Comparison of ENCODE assay signal across 9 cellular contexts in genomic region chr3:9778102-9778501, GRCh38. TPM values are rescaled to one million over a fixed set of nuclear protein-coding genes. Genes with fewer than 3 reads are reported as not detected.
DNase-seq lines count a peak whose midpoint lies in the region; ATAC-seq and TF ChIP-seq lines count a peak whose summit lies in the region.
"Had no signal": no experiment of that assay in that cellular context is flagged by ENCODE, and none has a peak within 500 bp of the region (broad histone marks: within the 10 kb centered on the region; RNA-seq: fewer than 3 reads in every experiment).

No MANE protein-coding gene starts in this region.

- H3K27ac ChIP-seq in PC-9: no peak overlapping the region

- intact Hi-C loops in PC-9 (cut with micrococcal nuclease; ENCODE audit: unreplicated experiment): no loop called here

- H2AFZ ChIP-seq in PC-9: no peak overlapping the region

- H3K27me3 ChIP-seq in PC-9 (ENCODE audit: insufficient read depth, low read depth): no peaks in the 10 kb centered on the region

- POLR2A ChIA-PET in PC-9 (lab: Charles Lee; ENCODE audit: unreplicated experiment): no interaction called here

- no peaks in the 10 kb centered on the region; the same call in 1 of the 2 replicates for H4K20me1 ChIP-seq in PC-9 (ENCODE audit: insufficient read depth)

- no TSS peak for BruUV-seq in PC-9 (replicated peaks; lab: Mats Ljungman, UMichigan)

- DNase-seq in AG10803 (ENCODE audit: low read depth) (peak; percentile 76), M059J (ENCODE audit: low read depth) (peak; percentile 40), omental fat pad (ENCODE audit: low spot score) (no peak), PC-9 (no peak), COR-L47 (lab: John Stamatoyannopoulos, UW) (no peak)
- peak; percentile 37 for DNase-seq in activated naive CD8-positive, alpha-beta T cell treated with anti-CD3 and anti-CD28 coated beads, Interleukin-2, amount 50 U/mL, for 16 hours (ENCODE audit: low read depth, low spot score)
- DNase-seq: NCI-H526 had no signal

- H3F3A ChIP-seq in PC-9 (ENCODE audit: insufficient read depth, low read depth): 0 out of 2 replicates have a peak, but pooled peaks cover 3% of the 10 kb centered on the region

- CTCF ChIA-PET in PC-9 (lab: Charles Lee): no interaction called here

- H3K9me2 ChIP-seq in PC-9 (ENCODE audit: insufficient read depth): no peaks in the 10 kb centered on the region

- H3K9me3 ChIP-seq in PC-9 (ENCODE audit: insufficient read depth, low read depth): no peaks in the 10 kb centered on the region

- peak; percentile 86 for ATAC-seq in omental fat pad (ENCODE audit: low FRiP score)
- ATAC-seq in GM18873 (IDR thresholded peaks at IDR 0.05; ENCODE audit: low FRiP score, unreplicated experiment): no peak
- no peak for ATAC-seq in GM18861 (IDR thresholded peaks at IDR 0.05; ENCODE audit: unreplicated experiment)

- H3K4me3 ChIP-seq in AG10803 (ENCODE audit: low read length) (no peak overlapping the region), PC-9 (no peak overlapping the region)

- H3K4me1 ChIP-seq in PC-9 (replicated peaks; ENCODE audit: insufficient read depth): no peaks in the 10 kb centered on the region

- H3K4me2 ChIP-seq in PC-9: no peak overlapping the region

- no peaks in the 10 kb centered on the region for H3K79me2 ChIP-seq in PC-9 (ENCODE audit: low read depth)

- H3K36me3 ChIP-seq in PC-9 (ENCODE audit: low read depth): no peaks in the 10 kb centered on the region

- TF ChIP-seq CTCF in AG10803 (conservative IDR thresholded peaks at IDR 0.05; ENCODE audit: low read length): no peak
- TF ChIP-seq CTCF in omental fat pad (IDR thresholded peaks at IDR 0.05): no peak
- TF ChIP-seq CTCF in PC-9 (conservative IDR thresholded peaks at IDR 0.05): no peak

RNA-seq across cellular contexts. Expression of gene CAMK1, which starts 8.4 kb away (rescaled TPM):
- 6.4 and 10.6 TPM in 2 replicates for total RNA-seq in M059J (2014; rRNA removed; shearing (Covaris generic))
- 100 to 1,000 TPM in 1 of 4 donors, 10 to 100 TPM in 3; 50.9 to 180 (median 77.6) TPM for total RNA-seq in omental fat pad
- 2.0 and 3.1 TPM in 2 replicates for total RNA-seq in PC-9 (2021)

RNA-seq across cellular contexts. Expression of gene TADA3, which starts 14.2 kb away (rescaled TPM):
- total RNA-seq in M059J (2014; rRNA removed; shearing (Covaris generic)): 53.6 and 60.2 TPM in 2 replicates
- total RNA-seq in omental fat pad (10 to 100 TPM; 45.0 to 61.1 (median 52.2) TPM), PC-9 (2021) (72.4 and 99.1 TPM in 2 replicates)

RNA-seq across cellular contexts. Expression of gene ARPC4, which starts 14.8 kb away (rescaled TPM):
- total RNA-seq in M059J (2014; rRNA removed; shearing (Covaris generic)): 155 and 190 TPM in 2 replicates
- total RNA-seq in omental fat pad (100 to 1,000 TPM in 3 of 4 donors, 10 to 100 TPM in 1; 99.0 to 141 (median 122) TPM), PC-9 (2021) (114 and 127 TPM in 2 replicates)

RNA-seq across cellular contexts. Expression of gene OGG1, which starts 28.4 kb away (rescaled TPM):
- 9.6 and 10.4 TPM in 2 replicates for total RNA-seq in M059J (2014; rRNA removed; shearing (Covaris generic))
- total RNA-seq in omental fat pad (10 to 100 TPM; 15.6 to 27.1 (median 19.5) TPM), PC-9 (2021) (22.1 and 24.3 TPM in 2 replicates)

RNA-seq across cellular contexts. Expression of gene TTLL3, which starts 32.0 kb away (rescaled TPM):
- 2.6 and 3.3 TPM in 2 replicates for total RNA-seq in M059J (2014; rRNA removed; shearing (Covaris generic))
- total RNA-seq in omental fat pad (10 to 100 TPM; 40.4 to 91.1 (median 54.7) TPM), PC-9 (2021) (21.7 and 35.8 TPM in 2 replicates)

Comparison
In these comparisons a context has a peak if more than half of its experiments do, and no peak if none do; other contexts are left out.
1. DNase-seq: peak in AG10803 (single experiment), M059J (single experiment) and activated naive CD8-positive, alpha-beta T cell treated with anti-CD3 and anti-CD28 coated beads, Interleukin-2, amount 50 U/mL, for 16 hours (single experiment); none in omental fat pad (single experiment), PC-9 (0 of 2) and COR-L47 (single experiment).